ENCODE assay signal across 15 cellular contexts in the genomic region with DNA sequence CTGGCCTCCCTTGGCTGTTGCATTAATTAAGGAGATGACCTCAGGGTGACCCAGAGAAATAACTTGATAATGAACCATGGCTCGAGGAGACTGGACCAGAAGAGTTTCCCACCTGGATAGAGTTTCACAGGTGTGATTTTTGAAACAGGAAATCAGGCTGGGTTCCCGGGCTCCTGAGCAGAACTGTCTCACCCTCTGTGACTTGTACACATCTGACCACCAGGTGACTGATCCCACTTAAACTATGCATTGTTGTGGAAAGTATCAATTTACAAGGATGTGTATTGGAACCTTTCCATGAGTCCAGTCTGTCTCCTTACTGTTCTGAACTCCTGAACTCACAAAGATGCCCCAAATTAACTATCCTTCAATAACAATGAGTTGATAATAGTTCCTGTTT.
DNase-seq lines count a peak whose midpoint lies in the region; ATAC-seq and TF ChIP-seq lines count a peak whose summit lies in the region.
"Had no signal": no experiment of that assay in that cellular context is flagged by ENCODE, and none has a peak within 500 bp of the region (broad histone marks: within the 10 kb centered on the region; RNA-seq: fewer than 3 reads in every experiment).

No MANE protein-coding gene starts in this region.

- no peak for ATAC-seq in HG02840 (IDR thresholded peaks at IDR 0.05; ENCODE audit: low FRiP score, unreplicated experiment)
- ATAC-seq in heart left ventricle, result no peak
- ATAC-seq in stimulated activated effector memory CD8-positive, alpha-beta T cell treated with anti-CD3 and anti-CD28 coated beads, Interleukin-12 subunit alpha, Interleukin-12 subunit beta, amount 100 ng/mL, for 72 hours, result no peak

- H3K9me3 ChIP-seq in H9 (ENCODE audit: control insufficient read depth, low read depth, low read length), result peaks cover 5% of the 10 kb centered on the region
- H3K9me3 ChIP-seq in osteoblast (ENCODE audit: low read depth, low read length), result no peaks in the 10 kb centered on the region
- no peaks in the 10 kb centered on the region for H3K9me3 ChIP-seq in heart left ventricle
- H3K9me3 ChIP-seq: breast epithelium had no signal

- H3K4me3 Mint-ChIP-seq in H9, result no peak overlapping the region
- no peak overlapping the region for H3K4me3 Mint-ChIP-seq in stimulated activated effector memory CD8-positive, alpha-beta T cell treated with anti-CD3 and anti-CD28 coated beads, Interleukin-12 subunit alpha, Interleukin-12 subunit beta, amount 100 ng/mL, for 72 hours
- H3K4me3 Mint-ChIP-seq: activated CD8-positive, alpha-beta memory T cell treated with anti-CD3 and anti-CD28 coated beads, Interleukin-2, amount 10 ng/mL, durations not matched to agents 7 days and 5 days; CD14-positive monocyte had no signal

- no peak overlapping the region for H3K27ac ChIP-seq in H9 (ENCODE audit: insufficient read length, low read depth, low read length)
- peak overlapping the region; percentile 42 for H3K27ac ChIP-seq in osteoblast (ENCODE audit: low read depth, low read length)
- H3K27ac ChIP-seq in heart left ventricle, result no peak overlapping the region
- H3K27ac ChIP-seq: breast epithelium had no signal

- H2AFZ ChIP-seq in H9 (ENCODE audit: low read length), result no peak overlapping the region
- H2AFZ ChIP-seq in osteoblast (ENCODE audit: low read length), result no peak overlapping the region

- H3K27ac Mint-ChIP-seq in H9, result no peak overlapping the region
- H3K27ac Mint-ChIP-seq in stimulated activated effector memory CD8-positive, alpha-beta T cell treated with anti-CD3 and anti-CD28 coated beads, Interleukin-12 subunit alpha, Interleukin-12 subunit beta, amount 100 ng/mL, for 72 hours, result no peak overlapping the region
- H3K27ac Mint-ChIP-seq: activated CD8-positive, alpha-beta memory T cell treated with anti-CD3 and anti-CD28 coated beads, Interleukin-2, amount 10 ng/mL, durations not matched to agents 7 days and 5 days had no signal

- H3K79me2 ChIP-seq in H9 (ENCODE audit: insufficient read depth, low read length), result no peaks in the 10 kb centered on the region
- H3K79me2 ChIP-seq in osteoblast (ENCODE audit: insufficient read depth, low read length), result no peaks in the 10 kb centered on the region

- H2AK5ac ChIP-seq in H9 (ENCODE audit: insufficient read length, low read length), result no peak overlapping the region

- H3K23ac ChIP-seq in H9 (ENCODE audit: insufficient read length, low read depth, low read length), result no peak overlapping the region

- no peak overlapping the region for H4K8ac ChIP-seq in H9 (replicated peaks; ENCODE audit: insufficient read length, low read depth, low read length)

- no peak overlapping the region for H3K14ac ChIP-seq in H9 (ENCODE audit: insufficient read depth, low read length)

- no peak overlapping the region for H3K18ac ChIP-seq in H9 (ENCODE audit: insufficient read length, low read depth, low read length)

- intact Hi-C loops in heart left ventricle (cut with DNase I), result loop anchor here in 8 of 10 donors (1.0 to 10.0 kb wide), 7 partner anchors 134 to 551 kb away; no protein-coding TSS in a partner anchor

- H3T11ph ChIP-seq in H9 (ENCODE audit: low read length), result no peak overlapping the region

- H3K27me3 ChIP-seq in H9 (ENCODE audit: insufficient read depth, low read length), result no peaks in the 10 kb centered on the region
- H3K27me3 ChIP-seq in osteoblast (ENCODE audit: insufficient read depth, low read length), result no peaks in the 10 kb centered on the region
- H3K27me3 ChIP-seq in heart left ventricle, result no peaks in the 10 kb centered on the region
- H3K27me3 ChIP-seq: breast epithelium had no signal

- no peak overlapping the region for H2BK15ac ChIP-seq in H9 (ENCODE audit: low read depth, low read length)

- H2BK5ac ChIP-seq in H9 (ENCODE audit: insufficient read length, low read length), result no peak overlapping the region

- no peak overlapping the region for H3K4ac ChIP-seq in H9 (ENCODE audit: low read depth, low read length)

- no peak overlapping the region for H2BK20ac ChIP-seq in H9 (ENCODE audit: low read depth, low read length, poor library complexity, severe bottlenecking)

- H2BK12ac ChIP-seq in H9 (ENCODE audit: insufficient read length, low read depth, low read length), result no peak overlapping the region

- H4K20me1 ChIP-seq in H9 (ENCODE audit: control insufficient read depth, insufficient read depth, insufficient read length) (no peaks in the 10 kb centered on the region), osteoblast (ENCODE audit: insufficient read depth, low read length) (no peaks in the 10 kb centered on the region)

- TF ChIP-seq CTCF in H9 (conservative IDR thresholded peaks at IDR 0.05) (0 out of 3 replicates have a peak, but pooled peaks have one; percentile 7), epithelial cell of esophagus (IDR thresholded peaks at IDR 0.05; ENCODE audit: insufficient read depth, low read depth, low read length, missing control alignments) (no peak), osteoblast (IDR thresholded peaks at IDR 0.05; ENCODE audit: extremely low read depth, low read depth, low read length) (no peak), heart left ventricle (IDR thresholded peaks at IDR 0.05) (no peak)

- no peak overlapping the region for H3K56ac ChIP-seq in H9 (ENCODE audit: insufficient read length, low read depth, low read length)

- no peak overlapping the region for H2BK120ac ChIP-seq in H9 (ENCODE audit: low read depth, low read length, poor library complexity, severe bottlenecking)

- no peaks in the 10 kb centered on the region for H3K27me3 Mint-ChIP-seq in H9 (ENCODE audit: low read depth)

- TF ChIP-seq POLR2A in heart left ventricle (IDR thresholded peaks at IDR 0.05), result no peak

- H3K79me1 ChIP-seq in H9 (ENCODE audit: insufficient read depth, low read depth, low read length, poor library complexity, severe bottlenecking), result no peaks in the 10 kb centered on the region

- H3K9me3 Mint-ChIP-seq in H9, result peaks cover 21 to 42% of the 10 kb centered on the region in 2 experiments
- no peaks in the 10 kb centered on the region for H3K9me3 Mint-ChIP-seq in stimulated activated effector memory CD8-positive, alpha-beta T cell treated with anti-CD3 and anti-CD28 coated beads, Interleukin-12 subunit alpha, Interleukin-12 subunit beta, amount 100 ng/mL, for 72 hours

- no CpG with 5 or more reads among the region's 2 CpGs for WGBS in H9 (ENCODE audit: extremely low coverage, insufficient read length, low lambda C conversion rate)
- 58 to 85% (median 74%) methylated on average over 2 of the region's 2 CpGs for WGBS in heart left ventricle, 4 donors

- peaks cover 7 to 9% of the 10 kb centered on the region in 2 experiments for H3K4me1 Mint-ChIP-seq in H9
- H3K4me1 Mint-ChIP-seq in stimulated activated effector memory CD8-positive, alpha-beta T cell treated with anti-CD3 and anti-CD28 coated beads, Interleukin-12 subunit alpha, Interleukin-12 subunit beta, amount 100 ng/mL, for 72 hours, result peaks cover 35% of the 10 kb centered on the region

- no peaks in the 10 kb centered on the region for H3K23me2 ChIP-seq in H9 (ENCODE audit: insufficient read length, low read depth, low read length, poor library complexity, severe bottlenecking)

- no peaks in the 10 kb centered on the region for H3K4me1 ChIP-seq in H9 (ENCODE audit: insufficient read depth, low read length)
- H3K4me1 ChIP-seq in osteoblast (ENCODE audit: insufficient read depth, low read length), result peaks cover 11% of the 10 kb centered on the region
- peaks cover 0 to 54% (median 19%) of the 10 kb centered on the region in 12 donors for H3K4me1 ChIP-seq in heart left ventricle
- H3K4me1 ChIP-seq: breast epithelium had no signal

- H3K4me3 ChIP-seq in epithelial cell of esophagus (ENCODE audit: low read length) (no peak overlapping the region), osteoblast (ENCODE audit: insufficient read depth, low read length) (no peak overlapping the region), heart left ventricle (no peak overlapping the region)
- H3K4me3 ChIP-seq: breast epithelium, K562 had no signal

- H3K36me3 Mint-ChIP-seq in H9 (ENCODE audit: insufficient read depth in 1 of 3, low read depth in 3 of 3), result peaks cover 11 to 30% (median 13%) of the 10 kb centered on the region in 3 experiments; a peak in 5 of 7 replicates
- H3K36me3 Mint-ChIP-seq in stimulated activated effector memory CD8-positive, alpha-beta T cell treated with anti-CD3 and anti-CD28 coated beads, Interleukin-12 subunit alpha, Interleukin-12 subunit beta, amount 100 ng/mL, for 72 hours, result no peaks in the 10 kb centered on the region
- H3K36me3 Mint-ChIP-seq: activated CD8-positive, alpha-beta memory T cell treated with anti-CD3 and anti-CD28 coated beads, Interleukin-2, amount 10 ng/mL, durations not matched to agents 7 days and 5 days had no signal

- H4K5ac ChIP-seq in H9 (ENCODE audit: insufficient read length, low read depth, low read length), result no peak overlapping the region

- DNase-seq in H9, result no peak
- peak; percentile 15 for DNase-seq in NCI-H748 treated with DMSO at 0.1 percent for 48 hours (lab: John Stamatoyannopoulos, UW)
- peak; percentile 38 for DNase-seq in epithelial cell of esophagus (ENCODE audit: low read depth)
- DNase-seq in osteoblast (ENCODE audit: insufficient read length, low spot score, missing footprints), result no peak
- DNase-seq in heart left ventricle, result no peak
- DNase-seq in stimulated activated effector memory CD8-positive, alpha-beta T cell treated with anti-CD3 and anti-CD28 coated beads, Interleukin-12 subunit alpha, Interleukin-12 subunit beta, amount 100 ng/mL, for 72 hours (ENCODE audit: low spot score in 2 of 2), result no peak
- no peak for DNase-seq in cortex of kidney (lab: John Stamatoyannopoulos, UW)
- DNase-seq: activated CD8-positive, alpha-beta memory T cell treated with anti-CD3 and anti-CD28 coated beads, Interleukin-2, amount 10 ng/mL, durations not matched to agents 7 days and 5 days; activated naive CD4-positive, alpha-beta T cell; hippocampal formation; stimulated activated naive CD4-positive, alpha-beta T cell treated with Interleukin-2 at 50 U/mL for 16 hours had no signal

- no peak overlapping the region for H3K4me2 ChIP-seq in H9 (ENCODE audit: insufficient read depth, insufficient read length, low read length)
- no peak overlapping the region for H3K4me2 ChIP-seq in osteoblast (ENCODE audit: insufficient read depth, low read length)

- H3K36me3 ChIP-seq in osteoblast (ENCODE audit: insufficient read depth, low read length) (no peaks in the 10 kb centered on the region), heart left ventricle (no peaks in the 10 kb centered on the region)
- H3K36me3 ChIP-seq: breast epithelium had no signal

- H4K91ac ChIP-seq in H9 (ENCODE audit: insufficient read length, low read depth, low read length), result no peak overlapping the region

- no peak overlapping the region for H3K9ac ChIP-seq in H9 (ENCODE audit: extremely low read depth, insufficient read length, low read length)

Comparison
In these comparisons a context has a peak if more than half of its experiments do, and no peak if none do; other contexts are left out.
1. DNase-seq: peak in NCI-H748 treated with DMSO at 0.1 percent for 48 hours (single experiment) and epithelial cell of esophagus (single experiment); none in H9 (single experiment), osteoblast (single experiment), heart left ventricle (0 of 5), stimulated activated effector memory CD8-positive, alpha-beta T cell treated with anti-CD3 and anti-CD28 coated beads, Interleukin-12 subunit alpha, Interleukin-12 subunit beta, amount 100 ng/mL, for 72 hours (0 of 2) and cortex of kidney (single experiment).